ENCODE assay signal across 8 cellular contexts in genomic region chr13:33487575-33488243, GRCh38.
A peak's percentile ranks its signal among the peaks of the same experiment; 100 is the strongest.
DNase-seq lines count a peak whose midpoint lies in the region; ATAC-seq and TF ChIP-seq lines count a peak whose summit lies in the region.

No MANE protein-coding gene starts in this region.

- no peaks in the 10 kb centered on the region for H3K36me3 Mint-ChIP-seq in progenitor cell of endocrine pancreas (ENCODE audit: insufficient read depth)

- TF ChIP-seq POLR2A in esophagus muscularis mucosa (IDR thresholded peaks at IDR 0.05; ENCODE audit: low read depth): no peak

- H3K27ac Mint-ChIP-seq in progenitor cell of endocrine pancreas: peak overlapping the region; percentile 21

- peaks cover 0 to 12% (median 7%) of the 10 kb centered on the region in 4 donors for H3K4me1 ChIP-seq in esophagus muscularis mucosa

- DNase-seq in AG08395 (ENCODE audit: low spot score) (peak; percentile 62), GM20000 (ENCODE audit: low spot score) (peak; percentile 39), NCI-H748 (lab: John Stamatoyannopoulos, UW; ENCODE audit: unreplicated experiment) (peak; percentile 56), esophagus muscularis mucosa (ENCODE audit: extremely low spot score) (no peak), progenitor cell of endocrine pancreas (ENCODE audit: low spot score, unreplicated experiment) (no peak), activated gamma-delta T cell treated with Interleukin-2 at 50 U/mL for 16 hours (no peak)
- no peak for DNase-seq in stimulated activated CD4-positive, alpha-beta T cell treated with anti-CD3 and anti-CD28 coated beads, Interleukin-2, amount 100 ng/mL, for 48 hours

- no peak overlapping the region for H3K4me3 Mint-ChIP-seq in progenitor cell of endocrine pancreas (ENCODE audit: low read depth)

- H3K9me3 ChIP-seq in esophagus muscularis mucosa: no peaks in the 10 kb centered on the region

- intact Hi-C loops in esophagus muscularis mucosa (cut with DNase I): no loop called here

- no peak for ATAC-seq in GM21717 (IDR thresholded peaks at IDR 0.05; ENCODE audit: unreplicated experiment)

- H3K27me3 Mint-ChIP-seq in progenitor cell of endocrine pancreas: peaks cover 4% of the 10 kb centered on the region

- TF ChIP-seq CTCF in GM20000 (IDR thresholded peaks at IDR 0.05; ENCODE audit: extremely low read depth, missing control alignments): no peak
- peak; percentile 28 to 39 (median 34) for TF ChIP-seq CTCF in esophagus muscularis mucosa (IDR thresholded peaks at IDR 0.05)
- no peak for TF ChIP-seq CTCF in progenitor cell of endocrine pancreas (IDR thresholded peaks at IDR 0.05; ENCODE audit: unreplicated experiment)

- H3K4me3 ChIP-seq in esophagus muscularis mucosa: peak overlapping the region in 3 of 4 donors; percentile 6 to 19 (median 17)

- H3K27ac ChIP-seq in esophagus muscularis mucosa (replicated peaks in 1 of 4): peak overlapping the region in 1 of 4 donors; percentile 23

- no peaks in the 10 kb centered on the region for H3K27me3 ChIP-seq in esophagus muscularis mucosa

- WGBS in esophagus muscularis mucosa: 86% methylated on average over 5 of the region's 5 CpGs

- no peak for TF ChIP-seq EP300 in esophagus muscularis mucosa (IDR thresholded peaks at IDR 0.05)

- no peaks in the 10 kb centered on the region for H3K4me1 Mint-ChIP-seq in progenitor cell of endocrine pancreas (ENCODE audit: low read depth)

- no peaks in the 10 kb centered on the region for H3K36me3 ChIP-seq in esophagus muscularis mucosa

- H3K9me3 Mint-ChIP-seq in progenitor cell of endocrine pancreas (ENCODE audit: low read depth): peaks cover 12% of the 10 kb centered on the region

Comparison
In these comparisons a context has a peak if more than half of its experiments do, and no peak if none do; other contexts are left out.
1. DNase-seq: peak in AG08395 (single experiment), GM20000 (single experiment) and NCI-H748 (single experiment); none in esophagus muscularis mucosa (single experiment), progenitor cell of endocrine pancreas (single experiment), stimulated activated CD4-positive, alpha-beta T cell treated with anti-CD3 and anti-CD28 coated beads, Interleukin-2, amount 100 ng/mL, for 48 hours (0 of 2) and activated gamma-delta T cell treated with Interleukin-2 at 50 U/mL for 16 hours (single experiment).
2. CTCF ChIP-seq: peak in esophagus muscularis mucosa (3 of 3); none in GM20000 (single experiment) and progenitor cell of endocrine pancreas (single experiment).